7 cellular contexts compared by ENCODE assay signal in genomic region chr14:36726128-36726527, GRCh38.
"Had no signal": no experiment of that assay in that cellular context is flagged by ENCODE, and none has a peak within 500 bp of the region (broad histone marks: within the 10 kb centered on the region; RNA-seq: fewer than 3 reads in every experiment).

No MANE protein-coding gene starts in this region.

- ATAC-seq: GM23338, K562 had no signal

- H3K4me2 ChIP-seq: GM23338 had no signal

- H3K4me1 Mint-ChIP-seq: IgD-negative memory B cell had no signal

- H3K4me3 ChIP-seq: GM23338, K562 had no signal

- H3K9me3 Mint-ChIP-seq: GM23338, H9, IgD-negative memory B cell had no signal

- FAIRE-seq: H54, HTR-8/SVneo, K562 had no signal

- DNase-seq: H9, HCEC 1CT had no signal

- H2AFZ ChIP-seq: GM23338 had no signal

- H3K27me3 Mint-ChIP-seq: IgD-negative memory B cell had no signal

- H3K27ac Mint-ChIP-seq: GM23338, IgD-negative memory B cell had no signal

- H3K36me3 Mint-ChIP-seq: IgD-negative memory B cell had no signal

- H3K4me3 Mint-ChIP-seq: GM23338, H9, IgD-negative memory B cell had no signal
